ENCODE assay signal across 11 cellular contexts in the genomic region with DNA sequence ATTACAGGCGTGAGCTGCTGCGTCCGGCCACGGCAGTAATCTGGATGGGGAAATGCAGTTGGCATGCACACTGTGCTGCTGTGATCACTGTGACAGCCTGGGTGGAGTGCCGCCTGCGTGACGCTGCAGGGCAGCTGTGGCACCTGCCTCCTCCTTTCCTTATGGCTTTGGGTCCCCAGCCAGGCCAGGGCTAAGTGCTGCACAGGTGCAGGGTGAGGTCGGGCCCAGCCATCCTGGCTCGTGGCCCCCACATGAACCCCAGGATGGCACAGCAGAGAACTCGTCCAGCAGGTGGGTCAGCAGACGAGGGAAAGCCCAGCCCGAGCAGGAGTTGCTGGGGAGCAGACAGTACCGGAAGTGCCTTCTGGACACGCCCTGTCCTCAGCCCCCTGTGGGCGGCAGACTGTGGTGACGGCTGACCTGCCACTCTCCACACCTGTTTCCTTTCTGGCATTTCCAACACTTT.
DNase-seq lines count a peak whose midpoint lies in the region; ATAC-seq and FAIRE-seq lines count a peak whose summit lies in the region.
"Had no signal": no experiment of that assay in that cellular context is flagged by ENCODE, and none has a peak within 500 bp of the region (broad histone marks: within the 10 kb centered on the region; RNA-seq: fewer than 3 reads in every experiment).

No MANE protein-coding gene starts in this region.

- no peak for FAIRE-seq in GM19239 (lab: Jason Lieb, UNC)

- DNase-seq in SHP77 (lab: John Stamatoyannopoulos, UW) (peak; percentile 73 to 87), iPS-NIHi11 (ENCODE audit: low spot score) (peak; percentile 55), midbrain (lab: John Stamatoyannopoulos, UW) (no peak), GM19239 (ENCODE audit: insufficient read length, low spot score) (no peak)
- no peak for DNase-seq in stimulated activated naive B cell treated with anti-CD40 and anti-IgM and Interleukin-4, amounts not matched to agents 10 μg/mL and 1 μg/mL and 100 μg/mL, for 72 hours
- DNase-seq in central memory CD4-positive, alpha-beta T cell, result no peak
- DNase-seq: activated CD8-positive, alpha-beta memory T cell treated with anti-CD3 and anti-CD28 coated beads for 24 hours; NCI-H446 treated with DMSO at 0.1 percent for 48 hours had no signal

- H3K4me3 Mint-ChIP-seq in stimulated activated naive B cell treated with anti-CD40 and anti-IgM and Interleukin-4, amounts not matched to agents 10 μg/mL and 1 μg/mL and 100 μg/mL, for 72 hours, result no peak overlapping the region
- H3K4me3 Mint-ChIP-seq: stimulated activated naive CD8-positive, alpha-beta T cell treated with anti-CD3 and anti-CD28 coated beads, Interleukin-15, Interleukin-2, amounts not matched to agents 100 ng/mL and 50 ng/mL, for 24 hours had no signal

- H3K27me3 Mint-ChIP-seq in stimulated activated naive B cell treated with anti-CD40 and anti-IgM and Interleukin-4, amounts not matched to agents 10 μg/mL and 1 μg/mL and 100 μg/mL, for 72 hours, result no peaks in the 10 kb centered on the region
- H3K27me3 Mint-ChIP-seq: stimulated activated naive CD8-positive, alpha-beta T cell treated with anti-CD3 and anti-CD28 coated beads, Interleukin-15, Interleukin-2, amounts not matched to agents 100 ng/mL and 50 ng/mL, for 24 hours had no signal

- peaks cover 22 to 25% of the 10 kb centered on the region in 2 donors for H3K36me3 Mint-ChIP-seq in stimulated activated naive B cell treated with anti-CD40 and anti-IgM and Interleukin-4, amounts not matched to agents 10 μg/mL and 1 μg/mL and 100 μg/mL, for 72 hours

- ATAC-seq in GM21360 (IDR thresholded peaks at IDR 0.05; ENCODE audit: unreplicated experiment) (peak; percentile 51), GM19395 (IDR thresholded peaks at IDR 0.05; ENCODE audit: unreplicated experiment) (no peak)
- ATAC-seq in stimulated activated naive B cell treated with anti-CD40 and anti-IgM and Interleukin-4, amounts not matched to agents 10 μg/mL and 1 μg/mL and 100 μg/mL, for 72 hours (replicated peaks), result no peak

- H3K27ac Mint-ChIP-seq in stimulated activated naive B cell treated with anti-CD40 and anti-IgM and Interleukin-4, amounts not matched to agents 10 μg/mL and 1 μg/mL and 100 μg/mL, for 72 hours, result peak overlapping the region; percentile 47
- H3K27ac Mint-ChIP-seq: stimulated activated naive CD8-positive, alpha-beta T cell treated with anti-CD3 and anti-CD28 coated beads, Interleukin-15, Interleukin-2, amounts not matched to agents 100 ng/mL and 50 ng/mL, for 24 hours had no signal

- no peaks in the 10 kb centered on the region for H3K9me3 Mint-ChIP-seq in stimulated activated naive B cell treated with anti-CD40 and anti-IgM and Interleukin-4, amounts not matched to agents 10 μg/mL and 1 μg/mL and 100 μg/mL, for 72 hours
- H3K9me3 Mint-ChIP-seq: stimulated activated naive CD8-positive, alpha-beta T cell treated with anti-CD3 and anti-CD28 coated beads, Interleukin-15, Interleukin-2, amounts not matched to agents 100 ng/mL and 50 ng/mL, for 24 hours had no signal

- H3K4me1 Mint-ChIP-seq in stimulated activated naive B cell treated with anti-CD40 and anti-IgM and Interleukin-4, amounts not matched to agents 10 μg/mL and 1 μg/mL and 100 μg/mL, for 72 hours, result peaks cover 12% of the 10 kb centered on the region in 2 donors

Comparison
In these comparisons a context has a peak if more than half of its experiments do, and no peak if none do; other contexts are left out.
1. DNase-seq: peak in SHP77 (2 of 2) and iPS-NIHi11 (single experiment); none in stimulated activated naive B cell treated with anti-CD40 and anti-IgM and Interleukin-4, amounts not matched to agents 10 μg/mL and 1 μg/mL and 100 μg/mL, for 72 hours (single experiment), central memory CD4-positive, alpha-beta T cell (single experiment), midbrain (single experiment) and GM19239 (single experiment).